Comparison of ENCODE assay signal across 8 cellular contexts in the genomic region with DNA sequence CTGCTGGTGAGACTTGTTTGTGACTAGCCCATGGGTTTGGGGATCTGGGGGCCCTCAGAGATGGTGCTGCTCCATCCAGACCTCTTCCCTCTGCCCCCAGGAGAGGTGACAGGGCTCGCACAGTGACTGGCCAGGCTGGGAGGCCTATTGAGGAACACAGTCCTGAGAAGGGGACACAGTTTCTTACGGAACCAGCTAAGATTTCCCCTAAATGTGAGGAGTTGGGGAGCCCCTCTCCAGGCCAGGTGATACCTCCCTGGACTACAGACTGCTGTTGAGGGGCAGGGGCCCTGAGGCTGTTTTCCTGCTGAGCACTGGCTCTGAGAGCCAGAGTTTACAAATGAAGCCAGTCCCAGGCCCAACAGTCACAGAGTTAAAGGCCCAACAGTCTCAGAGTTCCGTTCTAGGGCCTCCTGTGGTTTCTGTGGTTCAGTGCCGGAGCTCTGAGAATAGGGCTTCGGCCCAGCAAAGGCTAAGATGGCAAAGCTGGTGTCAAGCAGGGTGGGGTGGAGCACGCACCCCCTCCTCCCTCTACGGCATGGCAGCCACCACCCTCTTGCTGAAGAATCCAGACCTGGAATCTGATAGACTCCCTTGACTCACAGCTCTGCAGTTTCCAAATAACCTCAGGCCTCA. TPM values are rescaled to one million over a fixed set of nuclear protein-coding genes. Genes with fewer than 3 reads are reported as not detected.
A peak's percentile ranks its signal among the peaks of the same experiment; 100 is the strongest.
DNase-seq lines count a peak whose midpoint lies in the region; ATAC-seq and TF ChIP-seq lines count a peak whose summit lies in the region.

No MANE protein-coding gene starts in this region.

- H2AFZ ChIP-seq in PC-3 (ENCODE audit: low read length) = no peak overlapping the region

- CTCF ChIA-PET in PC-3 (lab: Charles Lee) = no interaction called here

- no peak overlapping the region for H3K27ac ChIP-seq in PC-3 (ENCODE audit: low read length)

- no peaks in the 10 kb centered on the region for H3K27me3 Mint-ChIP-seq in activated T-helper 1 cell treated with anti-CD3 and anti-CD28 coated beads, Interleukin-12 subunit alpha, Interleukin-12 subunit beta, Interleukin-2, Interleukin-4 antibody, amounts not matched to agents 30 ng/mL and 10 ng/mL and 1 ng/mL, durations not matched to agents 14 hours and 24 hours and 36 hours (ENCODE audit: insufficient read depth)
- H3K27me3 Mint-ChIP-seq in osteocyte (ENCODE audit: unreplicated experiment) = peaks cover 24% of the 10 kb centered on the region

- no peaks in the 10 kb centered on the region for H3K9me3 ChIP-seq in PC-3 (ENCODE audit: low read length)

- H3K4me3 Mint-ChIP-seq in activated T-helper 1 cell treated with anti-CD3 and anti-CD28 coated beads, Interleukin-12 subunit alpha, Interleukin-12 subunit beta, Interleukin-2, Interleukin-4 antibody, amounts not matched to agents 30 ng/mL and 10 ng/mL and 1 ng/mL, durations not matched to agents 14 hours and 24 hours and 36 hours = peak overlapping the region; percentile 87
- peak overlapping the region; percentile 73 for H3K4me3 Mint-ChIP-seq in osteocyte (ENCODE audit: unreplicated experiment)

- POLR2A ChIA-PET in PC-3 (lab: Charles Lee; ENCODE audit: unreplicated experiment) = no interaction called here

- H3K9me3 Mint-ChIP-seq in activated T-helper 1 cell treated with anti-CD3 and anti-CD28 coated beads, Interleukin-12 subunit alpha, Interleukin-12 subunit beta, Interleukin-2, Interleukin-4 antibody, amounts not matched to agents 30 ng/mL and 10 ng/mL and 1 ng/mL, durations not matched to agents 14 hours and 24 hours and 36 hours = no peaks in the 10 kb centered on the region
- no peaks in the 10 kb centered on the region for H3K9me3 Mint-ChIP-seq in osteocyte (ENCODE audit: unreplicated experiment)

- no peak overlapping the region for H3K4me2 ChIP-seq in PC-3 (ENCODE audit: low read length)

- H3K4me1 ChIP-seq in PC-3 (ENCODE audit: insufficient read depth, low read length) = peaks cover 9% of the 10 kb centered on the region; the same call in 1 of the 2 replicates

- H3K27ac Mint-ChIP-seq in activated T-helper 1 cell treated with anti-CD3 and anti-CD28 coated beads, Interleukin-12 subunit alpha, Interleukin-12 subunit beta, Interleukin-2, Interleukin-4 antibody, amounts not matched to agents 30 ng/mL and 10 ng/mL and 1 ng/mL, durations not matched to agents 14 hours and 24 hours and 36 hours = peak overlapping the region; percentile 94
- H3K27ac Mint-ChIP-seq in osteocyte (ENCODE audit: unreplicated experiment) = no peak overlapping the region

- TF ChIP-seq CTCF in osteocyte (IDR thresholded peaks at IDR 0.05) (no peak), PC-3 (conservative IDR thresholded peaks at IDR 0.05; ENCODE audit: low read depth, low read length) (no peak)

- BruUV-seq in PC-3 (replicated peaks; lab: Mats Ljungman, UMichigan) = no TSS peak

- no peaks in the 10 kb centered on the region for H3K36me3 ChIP-seq in PC-3 (ENCODE audit: low read depth, low read length)

- H3K9me2 ChIP-seq in PC-3 (replicated peaks; ENCODE audit: low read length) = no peaks in the 10 kb centered on the region

- intact Hi-C loops in activated T-helper 1 cell treated with anti-CD3 and anti-CD28 coated beads, Interleukin-12 subunit alpha, Interleukin-12 subunit beta, Interleukin-2, Interleukin-4 antibody, amounts not matched to agents 30 ng/mL and 10 ng/mL and 1 ng/mL, durations not matched to agents 14 hours and 24 hours and 36 hours (cut with micrococcal nuclease) = loop anchor here (1.0 to 5.0 kb wide), 4 partner anchors 35 to 182 kb away; a partner anchor contains a TSS
- intact Hi-C loops in posterior vena cava (cut with DNase I) (no loop called here), PC-3 (cut with micrococcal nuclease) (no loop called here)

- peak; percentile 61 for DNase-seq in activated T-helper 1 cell treated with anti-CD3 and anti-CD28 coated beads, Interleukin-12 subunit alpha, Interleukin-12 subunit beta, Interleukin-2, Interleukin-4 antibody, amounts not matched to agents 30 ng/mL and 10 ng/mL and 1 ng/mL, durations not matched to agents 14 hours and 24 hours and 36 hours (ENCODE audit: low spot score)
- no peak for DNase-seq in osteocyte (ENCODE audit: extremely low spot score, unreplicated experiment)
- no peak for DNase-seq in NCI-H748 (lab: John Stamatoyannopoulos, UW; ENCODE audit: unreplicated experiment)
- no peak for DNase-seq in posterior vena cava (ENCODE audit: low spot score)
- no peak for DNase-seq in NCI-H1092 (lab: John Stamatoyannopoulos, UW)
- DNase-seq in PC-3 = no peak

- H3K79me2 ChIP-seq in PC-3 (ENCODE audit: low read length) = peaks cover 18% of the 10 kb centered on the region

- ATAC-seq in GM18508 (IDR thresholded peaks at IDR 0.05; ENCODE audit: insufficient read depth, unreplicated experiment) (peak; percentile 47), HG03196 (IDR thresholded peaks at IDR 0.05; ENCODE audit: unreplicated experiment) (peak; percentile 45), PC-3 (no peak)

- peaks cover 89% of the 10 kb centered on the region for H3K4me1 Mint-ChIP-seq in activated T-helper 1 cell treated with anti-CD3 and anti-CD28 coated beads, Interleukin-12 subunit alpha, Interleukin-12 subunit beta, Interleukin-2, Interleukin-4 antibody, amounts not matched to agents 30 ng/mL and 10 ng/mL and 1 ng/mL, durations not matched to agents 14 hours and 24 hours and 36 hours (ENCODE audit: low read depth)
- peaks cover 5% of the 10 kb centered on the region for H3K4me1 Mint-ChIP-seq in osteocyte (ENCODE audit: unreplicated experiment)

- H3K9ac ChIP-seq in PC-3 (ENCODE audit: low read length) = no peak overlapping the region

- no peaks in the 10 kb centered on the region for H3K27me3 ChIP-seq in PC-3 (ENCODE audit: low read length)

- H3K36me3 Mint-ChIP-seq in activated T-helper 1 cell treated with anti-CD3 and anti-CD28 coated beads, Interleukin-12 subunit alpha, Interleukin-12 subunit beta, Interleukin-2, Interleukin-4 antibody, amounts not matched to agents 30 ng/mL and 10 ng/mL and 1 ng/mL, durations not matched to agents 14 hours and 24 hours and 36 hours (ENCODE audit: low read depth) = peaks cover 19% of the 10 kb centered on the region
- H3K36me3 Mint-ChIP-seq in osteocyte (ENCODE audit: unreplicated experiment) = no peaks in the 10 kb centered on the region

- H4K20me1 ChIP-seq in PC-3 (ENCODE audit: low read length) = peaks cover 3% of the 10 kb centered on the region; the same call in 1 of the 2 replicates

- H3K4me3 ChIP-seq in PC-3 (ENCODE audit: low read length) = no peak overlapping the region

- H3F3A ChIP-seq in PC-3 (ENCODE audit: low read length, unreplicated experiment) = no peaks in the 10 kb centered on the region

RNA-seq across cellular contexts. Expression of a gene that starts 1.1 kb away (rescaled TPM):
- total RNA-seq in activated T-helper 1 cell treated with anti-CD3 and anti-CD28 coated beads, Interleukin-12 subunit alpha, Interleukin-12 subunit beta, Interleukin-2, Interleukin-4 antibody, amounts not matched to agents 30 ng/mL and 10 ng/mL and 1 ng/mL, durations not matched to agents 14 hours and 24 hours and 36 hours = 388 and 411 TPM in 2 replicates
- total RNA-seq in osteocyte = 2.0 and 2.2 TPM in 2 replicates
- 10 to 100 TPM; 10.0 to 14.1 TPM for total RNA-seq in posterior vena cava
- total RNA-seq in PC-3 (2014; rRNA removed) = 5.0 and 8.0 TPM in 2 replicates

Comparison
In these comparisons a context has a peak if more than half of its experiments do, and no peak if none do; other contexts are left out.
1. RNA of a gene that starts 1.1 kb away (total RNA-seq): 388 to 411 TPM in activated T-helper 1 cell treated with anti-CD3 and anti-CD28 coated beads, Interleukin-12 subunit alpha, Interleukin-12 subunit beta, Interleukin-2, Interleukin-4 antibody, amounts not matched to agents 30 ng/mL and 10 ng/mL and 1 ng/mL, durations not matched to agents 14 hours and 24 hours and 36 hours; 10.0 to 14.1 TPM in posterior vena cava, 5.0 to 8.0 TPM in PC-3 and 2.0 to 2.2 TPM in osteocyte; every median in the first group is over 10 times any median in the second.